Comparison of ENCODE assay signal across 13 cellular contexts in the genomic region with DNA sequence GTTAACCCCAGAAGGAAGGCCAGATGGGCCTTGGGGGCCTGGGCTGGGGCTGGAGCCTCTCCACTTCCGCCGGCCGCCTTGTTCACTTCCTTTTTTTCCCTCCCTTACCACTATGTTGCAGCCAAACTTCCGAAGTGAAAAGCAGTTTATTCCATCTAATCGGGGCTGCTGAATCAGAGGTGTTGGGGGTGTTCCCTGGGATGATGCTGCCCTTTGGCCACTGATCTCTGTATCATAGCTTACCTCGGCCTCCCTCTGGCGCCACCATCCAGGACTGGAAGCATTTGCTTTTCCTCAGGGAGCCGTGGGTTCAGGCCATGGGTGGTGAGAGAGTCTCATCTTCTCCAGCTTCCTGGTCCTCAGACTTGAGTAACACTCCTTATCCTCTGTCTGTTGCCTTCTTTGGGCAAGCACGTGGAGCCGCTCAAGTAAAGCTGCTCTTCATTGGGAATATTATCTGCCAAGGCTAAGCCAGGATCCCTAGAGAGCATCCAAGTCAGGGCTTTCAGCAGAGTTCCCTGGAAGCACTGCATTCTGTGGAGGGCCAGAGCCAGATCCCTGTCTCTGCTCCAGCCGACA. TPM values are rescaled to one million over a fixed set of nuclear protein-coding genes. Genes with fewer than 3 reads are reported as not detected.
DNase-seq lines count a peak whose midpoint lies in the region; ATAC-seq and TF ChIP-seq lines count a peak whose summit lies in the region.
"Had no signal": no experiment of that assay in that cellular context is flagged by ENCODE, and none has a peak within 500 bp of the region (broad histone marks: within the 10 kb centered on the region; RNA-seq: fewer than 3 reads in every experiment).

No MANE protein-coding gene starts in this region.

- H3K27ac Mint-ChIP-seq in chondrocyte (ENCODE audit: unreplicated experiment): peak overlapping the region; percentile 41

- peaks cover 14 to 32% of the 10 kb centered on the region in 2 donors for H3K4me1 ChIP-seq in thoracic aorta (ENCODE audit: control insufficient read depth in 1 of 2, low read depth in 2 of 2)
- peaks cover 3% of the 10 kb centered on the region for H3K4me1 ChIP-seq in hepatocyte (ENCODE audit: insufficient read depth)

- H3K9me2 ChIP-seq in hepatocyte (replicated peaks; ENCODE audit: insufficient read depth): no peaks in the 10 kb centered on the region

- no peaks in the 10 kb centered on the region for H3K27me3 Mint-ChIP-seq in chondrocyte (ENCODE audit: low read depth)

- no peak overlapping the region for H3K4me3 Mint-ChIP-seq in chondrocyte (ENCODE audit: unreplicated experiment)

- H3K36me3 ChIP-seq in thoracic aorta (no peaks in the 10 kb centered on the region), hepatocyte (replicated peaks; ENCODE audit: insufficient read depth, low read depth) (no peaks in the 10 kb centered on the region)
- H3K36me3 ChIP-seq: WERI-Rb-1 had no signal

- no peaks in the 10 kb centered on the region for H4K20me1 ChIP-seq in hepatocyte (ENCODE audit: insufficient read depth, poor library complexity, severe bottlenecking)

- ATAC-seq in thoracic aorta (ENCODE audit: insufficient number of reproducible peaks, low FRiP score, low read depth): peak; percentile 30
- no peak for ATAC-seq in GM21619 (IDR thresholded peaks at IDR 0.05; ENCODE audit: unreplicated experiment)
- ATAC-seq in HG02571 (IDR thresholded peaks at IDR 0.05; ENCODE audit: unreplicated experiment): no peak

- no peaks in the 10 kb centered on the region for H3K36me3 Mint-ChIP-seq in chondrocyte (ENCODE audit: low read depth)

- H3K27me3 ChIP-seq in thoracic aorta (replicated peaks; ENCODE audit: insufficient read depth): no peaks in the 10 kb centered on the region
- no peaks in the 10 kb centered on the region for H3K27me3 ChIP-seq in hepatocyte

- no peak overlapping the region for H2AFZ ChIP-seq in hepatocyte

- no peak overlapping the region for H3K4me3 ChIP-seq in thoracic aorta
- H3K4me3 ChIP-seq in hepatocyte: no peak overlapping the region

- no peak for TF ChIP-seq CTCF in chondrocyte (IDR thresholded peaks at IDR 0.05)
- no peak for TF ChIP-seq CTCF in thoracic aorta (IDR thresholded peaks at IDR 0.05)
- TF ChIP-seq CTCF in hepatocyte (IDR thresholded peaks at IDR 0.05; ENCODE audit: poor library complexity): no peak

- DNase-seq in Kasumi-1 (lab: John Stamatoyannopoulos, UW): peak; percentile 68
- no peak for DNase-seq in chondrocyte (ENCODE audit: low spot score)
- peak; percentile 8 for DNase-seq in midbrain (lab: John Stamatoyannopoulos, UW)
- no peak for DNase-seq in thoracic aorta (ENCODE audit: low spot score)
- no peak for DNase-seq in SHP77 (lab: John Stamatoyannopoulos, UW)
- no peak for DNase-seq in hepatocyte (ENCODE audit: low spot score)
- DNase-seq: activated T-cell treated with anti-CD3 and anti-CD28 coated beads, Interleukin-2, amount 50 U/mL, for 1 hour; anterior cingulate cortex; NCI-H1436; NCI-H524; WERI-Rb-1 had no signal

- H3K9me3 Mint-ChIP-seq in chondrocyte (ENCODE audit: low read depth): peaks cover 2% of the 10 kb centered on the region

- H3K27ac ChIP-seq in thoracic aorta: peak overlapping the region in 1 of 2 donors; percentile 56
- H3K27ac ChIP-seq in hepatocyte: no peak overlapping the region
- H3K27ac ChIP-seq: WERI-Rb-1 had no signal

- H3K9me3 ChIP-seq in thoracic aorta (no peaks in the 10 kb centered on the region), hepatocyte (ENCODE audit: low read depth) (no peaks in the 10 kb centered on the region)

- H3K4me1 Mint-ChIP-seq in chondrocyte (ENCODE audit: low read depth): peaks cover 23% of the 10 kb centered on the region

- H3K79me2 ChIP-seq in hepatocyte: peaks cover 6% of the 10 kb centered on the region

- 89% methylated on average over 11 of the region's 11 CpGs for WGBS in hepatocyte (ENCODE audit: low lambda C conversion rate, missing lambda C conversion rate)

- H3K4me2 ChIP-seq in hepatocyte: no peak overlapping the region

RNA-seq across cellular contexts. Expression of a gene that starts 39.6 kb away (rescaled TPM):
- 5.1 to 6.5 TPM (median 5.4 TPM) in 3 replicates for total RNA-seq in chondrocyte
- total RNA-seq in thoracic aorta: 1 to 10 TPM; 4.7 to 5.8 TPM
- total RNA-seq in hepatocyte: 4.7 and 5.7 TPM in 2 replicates
- polyA plus RNA-seq in hepatocyte: 2.9 TPM in 2 replicates

RNA-seq across cellular contexts. Expression of a gene that starts 40.7 kb away (rescaled TPM):
- total RNA-seq in chondrocyte (12.6 to 16.2 TPM (median 12.6 TPM) in 3 replicates), thoracic aorta (10 to 100 TPM; 11.4 to 13.0 TPM), hepatocyte (17.4 and 17.5 TPM in 2 replicates)
- polyA plus RNA-seq in hepatocyte: 8.3 and 15.0 TPM in 2 replicates

Comparison
In these comparisons a context has a peak if more than half of its experiments do, and no peak if none do; other contexts are left out.
1. DNase-seq: peak in Kasumi-1 (2 of 2) and midbrain (single experiment); none in chondrocyte (single experiment), thoracic aorta (single experiment), SHP77 (0 of 2) and hepatocyte (single experiment).